ENCODE assay signal across 28 cellular contexts in the genomic region with DNA sequence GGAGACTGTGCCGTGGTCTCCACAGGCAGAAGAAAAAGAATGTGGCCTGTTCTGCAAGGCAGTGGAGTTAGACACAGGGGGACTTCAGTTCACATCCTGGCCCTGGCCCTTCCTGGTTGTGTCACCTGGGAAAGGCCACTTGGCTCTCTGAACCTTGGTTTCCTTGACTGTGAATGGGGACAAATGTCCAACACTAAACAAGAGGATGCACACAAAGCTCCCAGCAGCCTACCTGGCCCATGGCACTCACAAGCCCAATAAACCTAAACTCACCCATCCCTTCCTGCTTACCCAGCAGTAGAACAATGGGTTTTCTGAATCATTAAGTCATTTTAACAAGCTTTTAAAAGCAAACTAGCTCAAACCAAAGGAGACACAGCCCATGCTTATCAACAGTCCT.
"Had no signal": no experiment of that assay in that cellular context is flagged by ENCODE, and none has a peak within 500 bp of the region (broad histone marks: within the 10 kb centered on the region; RNA-seq: fewer than 3 reads in every experiment).

No MANE protein-coding gene starts in this region.

- H3K36me3 ChIP-seq: ascending aorta, left lung, pancreas, prostate gland, sigmoid colon, thoracic aorta, upper lobe of right lung had no signal

- H3K4me3 ChIP-seq: ascending aorta, left lung, lung, pancreas, prostate gland, sigmoid colon, thoracic aorta, upper lobe of right lung had no signal

- H3K27ac ChIP-seq: pancreas, prostate gland, sigmoid colon, thoracic aorta, upper lobe of right lung had no signal

- H3K9me3 ChIP-seq: ascending aorta, left lung, pancreas, prostate gland, sigmoid colon, thoracic aorta, upper lobe of right lung had no signal

- H3K27me3 ChIP-seq: ascending aorta, left lung, pancreas, sigmoid colon, upper lobe of right lung had no signal

- DNase-seq: activated CD4-positive, alpha-beta memory T cell treated with anti-CD3 and anti-CD28 coated beads for 36 hours; activated CD4-positive, alpha-beta T cell treated with anti-CD3 and anti-CD28 coated beads, Interleukin-2, amount 10 ng/mL, durations not matched to agents 24 days and 14 days; activated CD4-positive, CD25-positive, alpha-beta regulatory T cell treated with anti-CD3 and anti-CD28 coated beads, Interleukin-2, amount 50 U/mL, for 72 hours; activated CD8-positive, alpha-beta memory T cell treated with anti-CD3 and anti-CD28 coated beads, Interleukin-2, amount 50 U/mL, for 4 hours; activated gamma-delta T cell; activated naive CD4-positive, alpha-beta T cell treated with anti-CD3 and anti-CD28 coated beads, Interleukin-2, amount 10 ng/mL, durations not matched to agents 7 days and 5 days; activated naive CD8-positive, alpha-beta T cell treated with anti-CD3 and anti-CD28 coated beads, Interleukin-2, amount 10 ng/mL, durations not matched to agents 7 days and 5 days; activated T-cell treated with anti-CD3 and anti-CD28 coated beads, Interleukin-2, amount 50 U/mL, for 24 hours; cortex of kidney; foreskin fibroblast; head of caudate nucleus; hypothalamus; kidney glomerular epithelial cell; left lung; mesendoderm; naive B cell; nephron progenitor cell; pancreas; retina; sigmoid colon; small intestine; stimulated activated CD4-positive, alpha-beta T cell treated with anti-CD3 and anti-CD28 coated beads, Interleukin-4, amount 100 ng/mL, for 24 hours; T-helper 9 cell; upper lobe of right lung had no signal
